ENCODE assay signal across 8 cellular contexts in the genomic region with DNA sequence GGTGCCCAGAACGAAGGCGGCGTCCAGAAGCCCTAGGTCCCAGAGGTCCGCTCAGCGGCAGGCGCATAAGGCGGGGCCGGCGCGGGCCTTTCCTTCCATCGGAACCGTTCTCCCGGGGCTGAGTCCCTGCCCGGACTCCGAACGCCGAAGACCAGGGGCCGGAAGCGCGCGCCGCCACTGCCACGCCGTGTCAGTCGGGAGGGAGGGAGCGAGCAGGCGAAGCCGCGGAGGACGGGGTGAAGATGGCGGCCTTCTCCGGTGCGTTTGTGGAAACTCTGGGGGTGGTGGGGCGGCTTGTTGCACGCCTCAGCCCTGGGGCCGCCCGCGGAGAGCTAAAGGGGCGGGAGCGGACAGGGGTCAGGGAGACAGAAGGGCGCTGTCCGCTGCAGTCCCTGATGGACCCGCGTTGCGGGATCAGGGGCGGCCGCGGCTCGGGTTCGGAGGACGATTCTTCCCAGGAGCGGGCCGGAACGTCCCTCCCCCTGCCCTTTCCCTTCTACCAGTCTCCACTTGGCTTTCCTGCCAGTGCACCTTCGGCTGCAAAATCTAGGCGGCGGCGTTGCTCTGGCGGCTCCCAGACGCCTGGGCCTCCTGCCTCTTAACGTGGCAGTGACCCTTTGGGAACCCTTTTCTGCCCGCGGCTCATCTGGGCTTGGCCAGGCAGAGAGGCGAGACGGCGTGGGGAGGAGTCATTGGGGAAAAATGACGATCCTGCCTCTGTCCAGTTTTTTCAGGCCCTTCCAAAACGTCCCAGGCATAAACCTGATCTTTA.
DNase-seq lines count a peak whose midpoint lies in the region; ATAC-seq lines count a peak whose summit lies in the region.

A gene (plus strand): TSS at position 177 of the 772 bp plus-strand sequence. CDS start 66 bp downstream, at position 243.

- peak; percentile 95 for DNase-seq in AG20443 (ENCODE audit: low spot score)
- peak; percentile 60 for DNase-seq in NCI-H446 treated with DMSO at 0.1 percent for 48 hours (lab: John Stamatoyannopoulos, UW)
- DNase-seq in activated CD4-positive, alpha-beta T cell treated with anti-CD3 and anti-CD28 coated beads for 4 hours = peak; percentile 80 to 82
- DNase-seq in stimulated activated CD4-positive, alpha-beta T cell treated with anti-CD3 and anti-CD28 coated beads, Interleukin-1b, Interleukin-23, amount 100 ng/mL, for 24 hours (ENCODE audit: low read depth in 4 of 4, low spot score in 1 of 4) = peak; percentile 76 to 87 (median 81)

- H3K27me3 ChIP-seq in layer of hippocampus (ENCODE audit: control insufficient read depth, insufficient read depth, low read length) = no peaks in the 10 kb centered on the region

- ATAC-seq in GM19035 (IDR thresholded peaks at IDR 0.05; ENCODE audit: unreplicated experiment) (peak; percentile 95), HG03342 (IDR thresholded peaks at IDR 0.05; ENCODE audit: unreplicated experiment) (peak; percentile 95)

- H3K27ac ChIP-seq in cingulate gyrus (ENCODE audit: low read depth, low read length) (peak within 1 kb of the TSS; percentile 57), layer of hippocampus (ENCODE audit: low read depth, low read length) (peak within 1 kb of the TSS; percentile 82)

Comparison
In these comparisons a context has a peak if more than half of its experiments do, and no peak if none do; other contexts are left out.
1. Peak in every context shown above with its lines: DNase-seq, ATAC-seq and H3K27ac ChIP-seq.